29 cellular contexts compared by ENCODE assay signal in the genomic region with DNA sequence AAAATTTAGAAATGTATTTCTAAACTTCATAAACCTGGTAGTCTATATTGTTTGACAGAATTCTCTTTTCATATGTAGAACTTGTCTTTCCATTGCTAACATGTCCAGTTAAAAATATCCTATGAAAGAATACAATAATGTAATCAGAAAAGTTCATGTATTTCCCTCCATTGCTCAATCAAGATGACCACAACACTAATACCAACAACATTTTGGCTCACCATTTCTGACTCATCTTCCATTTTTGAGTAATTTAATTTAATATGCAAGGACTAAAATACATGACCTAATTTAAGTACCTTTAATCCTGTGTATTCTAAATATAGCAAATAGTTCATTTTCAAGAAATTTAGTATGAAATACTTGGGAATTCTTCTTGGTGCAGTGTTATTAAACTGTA.
A peak's percentile ranks its signal among the peaks of the same experiment; 100 is the strongest.
DNase-seq lines count a peak whose midpoint lies in the region; FAIRE-seq and TF ChIP-seq lines count a peak whose summit lies in the region.
"Had no signal": no experiment of that assay in that cellular context is flagged by ENCODE, and none has a peak within 500 bp of the region (broad histone marks: within the 10 kb centered on the region; RNA-seq: fewer than 3 reads in every experiment).

No MANE protein-coding gene starts in this region.

- peak; percentile 29 for DNase-seq in M059J (ENCODE audit: low read depth)
- DNase-seq in bronchial epithelial cell (ENCODE audit: low read depth), result peak; percentile 67
- peak; percentile 54 for DNase-seq in fibroblast of pulmonary artery (ENCODE audit: low read depth)
- no peak for DNase-seq in DMS114 treated with DMSO at 0.1 percent for 48 hours (lab: John Stamatoyannopoulos, UW; ENCODE audit: unreplicated experiment)
- DNase-seq in G401 (ENCODE audit: low spot score), result no peak
- DNase-seq in NCI-H345 treated with DMSO at 0.1 percent for 48 hours (lab: John Stamatoyannopoulos, UW; ENCODE audit: unreplicated experiment), result no peak
- no peak for DNase-seq in DMS 273 (lab: John Stamatoyannopoulos, UW; ENCODE audit: unreplicated experiment)
- DNase-seq: activated CD4-positive, alpha-beta memory T cell treated with anti-CD3 and anti-CD28 coated beads, Interleukin-2, amount 10 ng/mL, durations not matched to agents 7 days and 5 days; activated CD4-positive, alpha-beta T cell treated with anti-CD3 and anti-CD28 coated beads for 1 hour; activated CD8-positive, alpha-beta memory T cell treated with anti-CD3 and anti-CD28 coated beads, Interleukin-2, amount 50 U/mL, for 4 hours; activated naive CD4-positive, alpha-beta T cell treated with Interleukin-2 at 50 U/mL for 16 hours; adrenal gland; brain microvascular endothelial cell; C1 segment of cervical spinal cord; Caco-2; colonic mucosa; DMS79 treated with DMSO at 0.1 percent for 48 hours; effector memory CD4-positive, alpha-beta T cell; heart right ventricle; KBM-7; MG63; NCI-H1105 treated with DMSO at 0.1 percent for 48 hours; NCI-H1930; NCI-H526; occipital lobe; SHP77 treated with DMSO at 0.1 percent for 48 hours; transverse colon had no signal

- no peak for FAIRE-seq in bronchial epithelial cell (lab: Jason Lieb, UNC)
- FAIRE-seq: frontal cortex had no signal

- no peaks in the 10 kb centered on the region for H3K27me3 ChIP-seq in bronchial epithelial cell (ENCODE audit: control insufficient read depth, insufficient read depth, low read length)
- H3K27me3 ChIP-seq: brain microvascular endothelial cell, colonic mucosa, MG63, transverse colon had no signal

- no peaks in the 10 kb centered on the region for H3K36me3 ChIP-seq in bronchial epithelial cell (ENCODE audit: control insufficient read depth, insufficient read depth, low read length)
- H3K36me3 ChIP-seq: adrenal gland, brain microvascular endothelial cell, colonic mucosa, heart right ventricle, MG63, transverse colon had no signal

- TF ChIP-seq CTCF in bronchial epithelial cell (IDR thresholded peaks at IDR 0.05; ENCODE audit: insufficient read depth, low read length, severe bottlenecking), result no peak
- TF ChIP-seq CTCF in fibroblast of pulmonary artery (IDR thresholded peaks at IDR 0.05; ENCODE audit: low read length, missing control alignments), result no peak

- in situ Hi-C loops in G401 (cut with HindIII; ENCODE audit: low sequenced_read_pairs), result no loop called here

- H3K4me3 ChIP-seq in bronchial epithelial cell (ENCODE audit: low read depth, low read length) (no peak overlapping the region), fibroblast of pulmonary artery (replicated peaks; ENCODE audit: low read depth, low read length) (no peak overlapping the region)
- H3K4me3 ChIP-seq: adrenal gland, colonic mucosa, heart right ventricle, lung, MG63, transverse colon had no signal

Comparison
In these comparisons a context has a peak if more than half of its experiments do, and no peak if none do; other contexts are left out.
1. DNase-seq: peak in M059J (single experiment), bronchial epithelial cell (single experiment) and fibroblast of pulmonary artery (single experiment); none in DMS114 treated with DMSO at 0.1 percent for 48 hours (single experiment), G401 (single experiment), NCI-H345 treated with DMSO at 0.1 percent for 48 hours (single experiment) and DMS 273 (single experiment).